In the genomic region with DNA sequence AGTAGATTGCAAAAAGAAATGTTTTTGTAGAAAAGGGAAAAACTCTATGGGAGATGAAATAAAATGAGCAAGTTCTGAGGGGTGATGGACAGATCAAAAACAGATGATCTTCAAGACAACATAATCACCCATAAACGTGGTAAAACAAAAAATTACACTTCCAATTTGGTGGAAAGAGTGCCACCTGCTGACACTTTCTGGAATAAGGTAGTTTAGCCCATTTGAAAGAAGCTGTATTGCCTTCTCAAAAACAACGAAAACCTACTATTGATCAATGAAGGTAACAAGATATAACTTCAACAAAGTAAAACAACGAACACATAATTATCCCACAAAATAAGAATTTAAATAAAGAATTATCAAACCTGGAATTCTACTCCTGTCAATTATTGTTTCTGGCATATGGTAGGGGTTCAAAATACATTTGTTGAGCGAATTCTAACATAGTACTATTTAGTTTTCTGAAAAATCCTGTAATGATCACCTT, we compare ENCODE assay signal across 8 cellular contexts. TPM values are rescaled to one million over a fixed set of nuclear protein-coding genes. Genes with fewer than 3 reads are reported as not detected.
DNase-seq lines count a peak whose midpoint lies in the region; ATAC-seq, FAIRE-seq and TF ChIP-seq lines count a peak whose summit lies in the region.

No MANE protein-coding gene starts in this region.

- H3K4me3 ChIP-seq in SJCRH30 (no peak overlapping the region), adrenal gland (no peak overlapping the region), keratinocyte (ENCODE audit: control insufficient read depth in 2 of 3, extremely low read depth in 1 of 3, insufficient read depth in 2 of 3, low read depth in 1 of 3, low read length in 3 of 3) (no peak overlapping the region)

- H3K36me3 ChIP-seq in SJCRH30: no peaks in the 10 kb centered on the region
- H3K36me3 ChIP-seq in adrenal gland (replicated peaks in 1 of 2): peaks cover 0 to 10% of the 10 kb centered on the region in 2 donors
- H3K36me3 ChIP-seq in keratinocyte (ENCODE audit: control insufficient read depth in 2 of 2, extremely low read depth in 1 of 2, insufficient read depth in 2 of 2, low read length in 2 of 2): peaks cover 0 to 3% of the 10 kb centered on the region in 2 experiments

- FAIRE-seq in keratinocyte (lab: Jason Lieb, UNC): no peak

- H3K79me2 ChIP-seq in keratinocyte (ENCODE audit: control insufficient read depth, insufficient read depth, low read length): peaks cover 16% of the 10 kb centered on the region

- H3K4me1 ChIP-seq in SJCRH30 (0 out of 2 replicates have a peak, but pooled peaks cover 3% of the 10 kb centered on the region), adrenal gland (replicated peaks in 1 of 2) (peaks cover 5 to 30% of the 10 kb centered on the region in 2 donors), keratinocyte (ENCODE audit: control insufficient read depth, extremely low read depth, insufficient read depth, low read length) (peaks cover 31% of the 10 kb centered on the region)

- 29 to 34% (median 30%) methylated on average over 4 of the region's 4 CpGs for WGBS in adrenal gland, 4 donors

- dilution Hi-C loops in keratinocyte (cut with MboI; ENCODE audit: extremely low pct_ligation_motif_present, low sequenced_read_pairs): no loop called here

- H3K9me1 ChIP-seq in keratinocyte (ENCODE audit: control insufficient read depth, extremely low read depth, insufficient read depth, low read length): no peaks in the 10 kb centered on the region

- DNase-seq in DMS 273 (lab: John Stamatoyannopoulos, UW; ENCODE audit: unreplicated experiment) (peak; percentile 64), DMS 273 treated with DMSO at 0.1 percent for 48 hours (lab: John Stamatoyannopoulos, UW) (no peak), HuH-7.5 (ENCODE audit: low spot score) (peak; percentile 18), SJCRH30 (peak; percentile 49 to 81), adrenal gland (peak in 4 of 7 donors; percentile 35 to 65 (median 57)), keratinocyte (ENCODE audit: low read depth, low spot score) (no peak)
- DNase-seq in stimulated activated CD4-positive, alpha-beta T cell treated with anti-CD3 and anti-CD28 coated beads, Interleukin-4, amount 100 ng/mL, for 48 hours (ENCODE audit: low read depth in 2 of 2): peak; percentile 36 to 44

- H3K9me3 ChIP-seq in SJCRH30 (replicated peaks) (no peaks in the 10 kb centered on the region), adrenal gland (replicated peaks in 1 of 3) (no peaks in the 10 kb centered on the region), keratinocyte (ENCODE audit: control insufficient read depth, low read depth, low read length) (no peaks in the 10 kb centered on the region)

- H3K27ac ChIP-seq in SJCRH30: no peak overlapping the region
- no peak overlapping the region for H3K27ac ChIP-seq in adrenal gland
- no peak overlapping the region for H3K27ac ChIP-seq in keratinocyte (ENCODE audit: control insufficient read depth, insufficient read depth, low read length)

- TF ChIP-seq CTCF in adrenal gland (IDR thresholded peaks at IDR 0.05): peak; percentile 62 to 81 (median 70)
- TF ChIP-seq CTCF in keratinocyte (optimal IDR thresholded peaks at IDR 0.05 in 1 of 3, IDR thresholded peaks at IDR 0.05 in 1 of 3, conservative IDR thresholded peaks at IDR 0.05 in 1 of 3; ENCODE audit: extremely low read depth in 1 of 3, insufficient read depth in 2 of 3, low read length in 3 of 3): peak in 2 of 3 experiments; percentile 63 to 73

- TF ChIP-seq POLR2A in adrenal gland (IDR thresholded peaks at IDR 0.05): no peak

- H4K20me1 ChIP-seq in keratinocyte (ENCODE audit: control insufficient read depth, extremely low read depth, insufficient read depth, low read length): no peaks in the 10 kb centered on the region

- H3K9ac ChIP-seq in keratinocyte (ENCODE audit: control insufficient read depth, extremely low read depth, insufficient read depth, low read length): no peak overlapping the region

- ATAC-seq in GM18873 (IDR thresholded peaks at IDR 0.05; ENCODE audit: low FRiP score, unreplicated experiment): no peak

- H2AFZ ChIP-seq in keratinocyte (ENCODE audit: control insufficient read depth, low read length): no peak overlapping the region

- intact Hi-C loops in adrenal gland (cut with DNase I): loop anchor here in 1 of 2 donors (5.0 kb wide), 1 partner anchor 50 kb away; no protein-coding TSS in a partner anchor

- H3K4me2 ChIP-seq in keratinocyte (ENCODE audit: control insufficient read depth, extremely low read depth, insufficient read depth, low read depth, low read length): peak overlapping the region; percentile 68

- no peaks in the 10 kb centered on the region for H3K27me3 ChIP-seq in SJCRH30
- H3K27me3 ChIP-seq in adrenal gland: no peaks in the 10 kb centered on the region
- H3K27me3 ChIP-seq in keratinocyte (ENCODE audit: control insufficient read depth, extremely low read depth, insufficient read depth, low read length): no peaks in the 10 kb centered on the region

RNA-seq across cellular contexts. Expression of gene COQ2, which starts 2.5 kb away (rescaled TPM):
- total RNA-seq in SJCRH30 (2014; rRNA removed; shearing (Covaris generic)): 12.6 and 15.3 TPM in 2 replicates
- total RNA-seq in adrenal gland: 10 to 100 TPM; 25.3 to 73.9 (median 33.7) TPM
- polyA plus RNA-seq in adrenal gland: 10 to 100 TPM; 10.5 to 35.0 (median 19.4) TPM
- polyA plus RNA-seq in keratinocyte: 15.5 to 29.1 TPM (median 20.3 TPM) in 3 replicates
- 15.4 TPM for polyA plus RNA-seq in keratinocyte (2011; ENCODE audit: low read depth)
- 15.5 and 24.0 TPM in 2 replicates for polyA plus RNA-seq in keratinocyte (2011; cell fraction: cytosol; rRNA removed)
- 10.1 and 12.1 TPM in 2 replicates for polyA plus RNA-seq in keratinocyte (2011; cell fraction: nucleus; rRNA removed)
- 9.2 and 17.2 TPM in 2 replicates for polyA plus RNA-seq in keratinocyte (2012; ENCODE audit: low replicate concordance)
- polyA minus RNA-seq in keratinocyte: 8.7 to 25.7 TPM (median 9.4 TPM) in 3 replicates
- polyA minus RNA-seq in keratinocyte (2011; cell fraction: cytosol; rRNA and poly(A)+ RNA removed): 10.9 TPM
- 4.9 and 7.5 TPM in 2 replicates for polyA minus RNA-seq in keratinocyte (2011; cell fraction: nucleus; rRNA and poly(A)+ RNA removed)

RNA-seq across cellular contexts. Expression of gene HPSE, which starts 52.6 kb away (rescaled TPM):
- total RNA-seq in SJCRH30 (2014; rRNA removed; shearing (Covaris generic)): 0.53 and 0.71 TPM in 2 replicates
- 10 to 100 TPM in 1 of 8 donors, 1 to 10 TPM in 7; 2.1 to 12.3 (median 7.3) TPM for total RNA-seq in adrenal gland
- polyA plus RNA-seq in adrenal gland: 1 to 10 TPM in 2 of 3 donors, under 1 TPM in 1; 0.64 to 2.6 (median 2.0) TPM
- polyA plus RNA-seq in keratinocyte: 1.9 to 5.7 TPM (median 3.4 TPM) in 3 replicates
- 4.1 TPM for polyA plus RNA-seq in keratinocyte (2011; ENCODE audit: low read depth)
- polyA plus RNA-seq in keratinocyte (2011; cell fraction: cytosol; rRNA removed): 1.2 and 2.2 TPM in 2 replicates
- 2.7 and 3.7 TPM in 2 replicates for polyA plus RNA-seq in keratinocyte (2011; cell fraction: nucleus; rRNA removed)
- polyA plus RNA-seq in keratinocyte (2012; ENCODE audit: low replicate concordance): 5.3 and 9.3 TPM in 2 replicates
- polyA minus RNA-seq in keratinocyte: 1.4 to 6.8 TPM (median 2.2 TPM) in 3 replicates
- polyA minus RNA-seq in keratinocyte (2011; cell fraction: cytosol; rRNA and poly(A)+ RNA removed): 3.1 TPM
- polyA minus RNA-seq in keratinocyte (2011; cell fraction: nucleus; rRNA and poly(A)+ RNA removed): 1.9 and 3.1 TPM in 2 replicates

Comparison
In these comparisons a context has a peak if more than half of its experiments do, and no peak if none do; other contexts are left out.
1. DNase-seq: peak in DMS 273 (single experiment), HuH-7.5 (single experiment), SJCRH30 (2 of 2), adrenal gland (4 of 7) and stimulated activated CD4-positive, alpha-beta T cell treated with anti-CD3 and anti-CD28 coated beads, Interleukin-4, amount 100 ng/mL, for 48 hours (2 of 2); none in DMS 273 treated with DMSO at 0.1 percent for 48 hours (single experiment) and keratinocyte (single experiment).